Comparison of ENCODE assay signal across 1 cellular context in the genomic region with DNA sequence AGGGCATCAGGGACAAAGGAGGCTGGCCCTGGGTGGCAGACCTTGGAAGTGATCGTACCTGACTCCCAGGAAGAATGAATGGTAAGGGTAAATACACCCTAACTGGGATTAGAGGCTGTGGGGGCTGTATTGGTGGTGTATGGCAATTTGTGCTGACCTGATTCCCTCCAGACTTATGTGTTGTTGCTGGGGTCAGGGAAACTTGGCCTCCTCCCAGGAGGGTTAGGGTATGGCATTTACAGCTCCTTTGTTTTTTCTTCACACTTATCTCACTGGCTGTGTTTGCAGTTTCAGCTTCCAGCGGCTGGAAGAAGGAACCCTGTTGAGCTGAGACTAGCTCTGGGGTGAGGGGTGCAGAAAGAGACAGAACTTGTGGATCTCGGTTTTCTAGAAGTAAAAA.
TF ChIP-seq lines count a peak whose summit lies in the region.

No MANE protein-coding gene starts in this region.

TF ChIP-seq in K562, 482 proteins besides CTCF, POLR2A, EP300 and RAD21 (continued from another document and continues in another):
- TF ChIP-seq, protein P1, sequence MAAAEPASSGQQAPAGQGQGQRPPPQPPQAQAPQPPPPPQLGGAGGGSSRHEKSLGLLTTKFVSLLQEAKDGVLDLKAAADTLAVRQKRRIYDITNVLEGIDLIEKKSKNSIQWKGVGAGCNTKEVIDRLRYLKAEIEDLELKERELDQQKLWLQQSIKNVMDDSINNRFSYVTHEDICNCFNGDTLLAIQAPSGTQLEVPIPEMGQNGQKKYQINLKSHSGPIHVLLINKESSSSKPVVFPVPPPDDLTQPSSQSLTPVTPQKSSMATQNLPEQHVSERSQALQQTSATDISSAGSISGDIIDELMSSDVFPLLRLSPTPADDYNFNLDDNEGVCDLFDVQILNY (CRISPR knock-in tag; IDR thresholded peaks at IDR 0.05), result no peak
- TF ChIP-seq, protein P2, sequence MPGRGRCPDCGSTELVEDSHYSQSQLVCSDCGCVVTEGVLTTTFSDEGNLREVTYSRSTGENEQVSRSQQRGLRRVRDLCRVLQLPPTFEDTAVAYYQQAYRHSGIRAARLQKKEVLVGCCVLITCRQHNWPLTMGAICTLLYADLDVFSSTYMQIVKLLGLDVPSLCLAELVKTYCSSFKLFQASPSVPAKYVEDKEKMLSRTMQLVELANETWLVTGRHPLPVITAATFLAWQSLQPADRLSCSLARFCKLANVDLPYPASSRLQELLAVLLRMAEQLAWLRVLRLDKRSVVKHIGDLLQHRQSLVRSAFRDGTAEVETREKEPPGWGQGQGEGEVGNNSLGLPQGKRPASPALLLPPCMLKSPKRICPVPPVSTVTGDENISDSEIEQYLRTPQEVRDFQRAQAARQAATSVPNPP (IDR thresholded peaks at IDR 0.05; ENCODE audit: borderline replicate concordance, insufficient read depth, insufficient read length), result no peak
- TF ChIP-seq, protein P3, sequence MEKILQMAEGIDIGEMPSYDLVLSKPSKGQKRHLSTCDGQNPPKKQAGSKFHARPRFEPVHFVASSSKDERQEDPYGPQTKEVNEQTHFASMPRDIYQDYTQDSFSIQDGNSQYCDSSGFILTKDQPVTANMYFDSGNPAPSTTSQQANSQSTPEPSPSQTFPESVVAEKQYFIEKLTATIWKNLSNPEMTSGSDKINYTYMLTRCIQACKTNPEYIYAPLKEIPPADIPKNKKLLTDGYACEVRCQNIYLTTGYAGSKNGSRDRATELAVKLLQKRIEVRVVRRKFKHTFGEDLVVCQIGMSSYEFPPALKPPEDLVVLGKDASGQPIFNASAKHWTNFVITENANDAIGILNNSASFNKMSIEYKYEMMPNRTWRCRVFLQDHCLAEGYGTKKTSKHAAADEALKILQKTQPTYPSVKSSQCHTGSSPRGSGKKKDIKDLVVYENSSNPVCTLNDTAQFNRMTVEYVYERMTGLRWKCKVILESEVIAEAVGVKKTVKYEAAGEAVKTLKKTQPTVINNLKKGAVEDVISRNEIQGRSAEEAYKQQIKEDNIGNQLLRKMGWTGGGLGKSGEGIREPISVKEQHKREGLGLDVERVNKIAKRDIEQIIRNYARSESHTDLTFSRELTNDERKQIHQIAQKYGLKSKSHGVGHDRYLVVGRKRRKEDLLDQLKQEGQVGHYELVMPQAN (IDR thresholded peaks at IDR 0.05; ENCODE audit: borderline replicate concordance), result no peak
- TF ChIP-seq TARDBP (IDR thresholded peaks at IDR 0.05) (no peak), ZNF316 (IDR thresholded peaks at IDR 0.05) (no peak), EWSR1 (IDR thresholded peaks at IDR 0.05; ENCODE audit: borderline replicate concordance, low read depth, partially characterized antibody) (no peak), FOSL1 (tag; conservative IDR thresholded peaks at IDR 0.05) (no peak), ZBTB8A (IDR thresholded peaks at IDR 0.05; ENCODE audit: partially characterized antibody) (no peak), NFYB (IDR thresholded peaks at IDR 0.05; ENCODE audit: extremely low read depth, insufficient read length) (no peak), ZNF57 (CRISPR knock-in tag; IDR thresholded peaks at IDR 0.05) (no peak), RNF2 (IDR thresholded peaks at IDR 0.05) (no peak), ZNF24 (IDR thresholded peaks at IDR 0.05) (no peak), ZC3H11A (IDR thresholded peaks at IDR 0.05; ENCODE audit: low read depth, low read length) (no peak), SPI1 (IDR thresholded peaks at IDR 0.05; ENCODE audit: borderline replicate concordance, low read depth, low read length) (peak; percentile 29; the same call in 1 of the 2 replicates), TAF9B (IDR thresholded peaks at IDR 0.05; ENCODE audit: partially characterized antibody) (no peak), POLR2H (tag; IDR thresholded peaks at IDR 0.05; ENCODE audit: low read depth) (no peak), SNRNP70 (optimal IDR thresholded peaks at IDR 0.05; ENCODE audit: low read depth, low read length) (no peak), HIVEP1 (CRISPR knock-in tag; IDR thresholded peaks at IDR 0.05) (no peak), ARID2 (IDR thresholded peaks at IDR 0.05) (no peak), NR1H2 (CRISPR knock-in tag; IDR thresholded peaks at IDR 0.05) (no peak), ETV1 (tag; conservative IDR thresholded peaks at IDR 0.05; ENCODE audit: low read depth) (no peak), TEAD1 (CRISPR knock-in tag; IDR thresholded peaks at IDR 0.05) (no peak; a peak in 1 of 4 replicates), THRAP3 (IDR thresholded peaks at IDR 0.05; ENCODE audit: borderline replicate concordance) (no peak), KAT7 (CRISPR knock-in tag; IDR thresholded peaks at IDR 0.05; ENCODE audit: borderline replicate concordance) (no peak), XRCC3 (IDR thresholded peaks at IDR 0.05) (no peak), EZH2 (IDR thresholded peaks at IDR 0.05; ENCODE audit: borderline replicate concordance, low read depth, low read length) (no peak), TEAD4 (IDR thresholded peaks at IDR 0.05; ENCODE audit: low read length) (no peak), TEAD4 (CRISPR knock-in tag; IDR thresholded peaks at IDR 0.05; ENCODE audit: borderline replicate concordance) (no peak), ZNF764 (CRISPR knock-in tag; IDR thresholded peaks at IDR 0.05; ENCODE audit: low read depth) (no peak)
- TF ChIP-seq, protein P4, sequence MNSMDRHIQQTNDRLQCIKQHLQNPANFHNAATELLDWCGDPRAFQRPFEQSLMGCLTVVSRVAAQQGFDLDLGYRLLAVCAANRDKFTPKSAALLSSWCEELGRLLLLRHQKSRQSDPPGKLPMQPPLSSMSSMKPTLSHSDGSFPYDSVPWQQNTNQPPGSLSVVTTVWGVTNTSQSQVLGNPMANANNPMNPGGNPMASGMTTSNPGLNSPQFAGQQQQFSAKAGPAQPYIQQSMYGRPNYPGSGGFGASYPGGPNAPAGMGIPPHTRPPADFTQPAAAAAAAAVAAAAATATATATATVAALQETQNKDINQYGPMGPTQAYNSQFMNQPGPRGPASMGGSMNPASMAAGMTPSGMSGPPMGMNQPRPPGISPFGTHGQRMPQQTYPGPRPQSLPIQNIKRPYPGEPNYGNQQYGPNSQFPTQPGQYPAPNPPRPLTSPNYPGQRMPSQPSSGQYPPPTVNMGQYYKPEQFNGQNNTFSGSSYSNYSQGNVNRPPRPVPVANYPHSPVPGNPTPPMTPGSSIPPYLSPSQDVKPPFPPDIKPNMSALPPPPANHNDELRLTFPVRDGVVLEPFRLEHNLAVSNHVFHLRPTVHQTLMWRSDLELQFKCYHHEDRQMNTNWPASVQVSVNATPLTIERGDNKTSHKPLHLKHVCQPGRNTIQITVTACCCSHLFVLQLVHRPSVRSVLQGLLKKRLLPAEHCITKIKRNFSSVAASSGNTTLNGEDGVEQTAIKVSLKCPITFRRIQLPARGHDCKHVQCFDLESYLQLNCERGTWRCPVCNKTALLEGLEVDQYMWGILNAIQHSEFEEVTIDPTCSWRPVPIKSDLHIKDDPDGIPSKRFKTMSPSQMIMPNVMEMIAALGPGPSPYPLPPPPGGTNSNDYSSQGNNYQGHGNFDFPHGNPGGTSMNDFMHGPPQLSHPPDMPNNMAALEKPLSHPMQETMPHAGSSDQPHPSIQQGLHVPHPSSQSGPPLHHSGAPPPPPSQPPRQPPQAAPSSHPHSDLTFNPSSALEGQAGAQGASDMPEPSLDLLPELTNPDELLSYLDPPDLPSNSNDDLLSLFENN (IDR thresholded peaks at IDR 0.05; ENCODE audit: low read depth in 2 of 2, low read length in 2 of 2), result no peak
- TF ChIP-seq, protein P5, sequence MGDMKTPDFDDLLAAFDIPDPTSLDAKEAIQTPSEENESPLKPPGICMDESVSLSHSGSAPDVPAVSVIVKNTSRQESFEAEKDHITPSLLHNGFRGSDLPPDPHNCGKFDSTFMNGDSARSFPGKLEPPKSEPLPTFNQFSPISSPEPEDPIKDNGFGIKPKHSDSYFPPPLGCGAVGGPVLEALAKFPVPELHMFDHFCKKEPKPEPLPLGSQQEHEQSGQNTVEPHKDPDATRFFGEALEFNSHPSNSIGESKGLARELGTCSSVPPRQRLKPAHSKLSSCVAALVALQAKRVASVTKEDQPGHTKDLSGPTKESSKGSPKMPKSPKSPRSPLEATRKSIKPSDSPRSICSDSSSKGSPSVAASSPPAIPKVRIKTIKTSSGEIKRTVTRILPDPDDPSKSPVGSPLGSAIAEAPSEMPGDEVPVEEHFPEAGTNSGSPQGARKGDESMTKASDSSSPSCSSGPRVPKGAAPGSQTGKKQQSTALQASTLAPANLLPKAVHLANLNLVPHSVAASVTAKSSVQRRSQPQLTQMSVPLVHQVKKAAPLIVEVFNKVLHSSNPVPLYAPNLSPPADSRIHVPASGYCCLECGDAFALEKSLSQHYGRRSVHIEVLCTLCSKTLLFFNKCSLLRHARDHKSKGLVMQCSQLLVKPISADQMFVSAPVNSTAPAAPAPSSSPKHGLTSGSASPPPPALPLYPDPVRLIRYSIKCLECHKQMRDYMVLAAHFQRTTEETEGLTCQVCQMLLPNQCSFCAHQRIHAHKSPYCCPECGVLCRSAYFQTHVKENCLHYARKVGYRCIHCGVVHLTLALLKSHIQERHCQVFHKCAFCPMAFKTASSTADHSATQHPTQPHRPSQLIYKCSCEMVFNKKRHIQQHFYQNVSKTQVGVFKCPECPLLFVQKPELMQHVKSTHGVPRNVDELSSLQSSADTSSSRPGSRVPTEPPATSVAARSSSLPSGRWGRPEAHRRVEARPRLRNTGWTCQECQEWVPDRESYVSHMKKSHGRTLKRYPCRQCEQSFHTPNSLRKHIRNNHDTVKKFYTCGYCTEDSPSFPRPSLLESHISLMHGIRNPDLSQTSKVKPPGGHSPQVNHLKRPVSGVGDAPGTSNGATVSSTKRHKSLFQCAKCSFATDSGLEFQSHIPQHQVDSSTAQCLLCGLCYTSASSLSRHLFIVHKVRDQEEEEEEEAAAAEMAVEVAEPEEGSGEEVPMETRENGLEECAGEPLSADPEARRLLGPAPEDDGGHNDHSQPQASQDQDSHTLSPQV (IDR thresholded peaks at IDR 0.05), result peak; percentile 33; the same call in 1 of the 2 replicates
- TF ChIP-seq, protein P6, sequence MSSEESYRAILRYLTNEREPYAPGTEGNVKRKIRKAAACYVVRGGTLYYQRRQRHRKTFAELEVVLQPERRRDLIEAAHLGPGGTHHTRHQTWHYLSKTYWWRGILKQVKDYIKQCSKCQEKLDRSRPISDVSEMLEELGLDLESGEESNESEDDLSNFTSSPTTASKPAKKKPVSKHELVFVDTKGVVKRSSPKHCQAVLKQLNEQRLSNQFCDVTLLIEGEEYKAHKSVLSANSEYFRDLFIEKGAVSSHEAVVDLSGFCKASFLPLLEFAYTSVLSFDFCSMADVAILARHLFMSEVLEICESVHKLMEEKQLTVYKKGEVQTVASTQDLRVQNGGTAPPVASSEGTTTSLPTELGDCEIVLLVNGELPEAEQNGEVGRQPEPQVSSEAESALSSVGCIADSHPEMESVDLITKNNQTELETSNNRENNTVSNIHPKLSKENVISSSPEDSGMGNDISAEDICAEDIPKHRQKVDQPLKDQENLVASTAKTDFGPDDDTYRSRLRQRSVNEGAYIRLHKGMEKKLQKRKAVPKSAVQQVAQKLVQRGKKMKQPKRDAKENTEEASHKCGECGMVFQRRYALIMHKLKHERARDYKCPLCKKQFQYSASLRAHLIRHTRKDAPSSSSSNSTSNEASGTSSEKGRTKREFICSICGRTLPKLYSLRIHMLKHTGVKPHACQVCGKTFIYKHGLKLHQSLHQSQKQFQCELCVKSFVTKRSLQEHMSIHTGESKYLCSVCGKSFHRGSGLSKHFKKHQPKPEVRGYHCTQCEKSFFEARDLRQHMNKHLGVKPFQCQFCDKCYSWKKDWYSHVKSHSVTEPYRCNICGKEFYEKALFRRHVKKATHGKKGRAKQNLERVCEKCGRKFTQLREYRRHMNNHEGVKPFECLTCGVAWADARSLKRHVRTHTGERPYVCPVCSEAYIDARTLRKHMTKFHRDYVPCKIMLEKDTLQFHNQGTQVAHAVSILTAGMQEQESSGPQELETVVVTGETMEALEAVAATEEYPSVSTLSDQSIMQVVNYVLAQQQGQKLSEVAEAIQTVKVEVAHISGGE (CRISPR knock-in tag; IDR thresholded peaks at IDR 0.05), result no peak
- TF ChIP-seq, protein P7, sequence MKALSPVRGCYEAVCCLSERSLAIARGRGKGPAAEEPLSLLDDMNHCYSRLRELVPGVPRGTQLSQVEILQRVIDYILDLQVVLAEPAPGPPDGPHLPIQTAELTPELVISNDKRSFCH (CRISPR knock-in tag; IDR thresholded peaks at IDR 0.05), result no peak
- TF ChIP-seq, protein P7 (tag; IDR thresholded peaks at IDR 0.05), result peak; percentile 27; the same call in 1 of the 2 replicates
